In the genomic region with DNA sequence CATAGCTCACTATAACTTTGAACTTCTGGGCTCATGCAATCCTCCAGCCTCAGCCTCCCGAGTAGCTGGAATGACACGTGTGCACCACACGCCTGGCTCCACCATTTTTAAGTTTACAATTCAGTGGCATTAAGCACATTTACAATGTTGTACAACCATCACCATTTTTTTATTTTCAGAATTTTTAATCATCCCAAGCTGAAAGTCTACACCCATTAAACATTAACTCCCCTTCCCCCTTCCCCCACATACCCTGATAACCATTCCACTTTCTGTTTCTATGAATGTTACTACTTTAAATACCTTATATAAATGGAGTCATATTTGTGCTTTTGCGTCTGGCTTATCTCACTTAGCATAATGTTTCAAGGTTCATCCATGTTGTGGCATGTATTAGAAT, we compare ENCODE assay signal across 34 cellular contexts.
"Had no signal": no experiment of that assay in that cellular context is flagged by ENCODE, and none has a peak within 500 bp of the region (broad histone marks: within the 10 kb centered on the region; RNA-seq: fewer than 3 reads in every experiment).

No MANE protein-coding gene starts in this region.

- H3K4me3 ChIP-seq: adrenal gland, body of pancreas, breast epithelium had no signal

- H3K36me3 ChIP-seq: adrenal gland, breast epithelium had no signal

- H3K4me1 ChIP-seq: adrenal gland, body of pancreas, breast epithelium had no signal

- H3K27me3 ChIP-seq: adrenal gland, brain microvascular endothelial cell, breast epithelium had no signal

- FAIRE-seq: astrocyte, colon, TTC549 had no signal

- ATAC-seq: activated CD8-positive, alpha-beta T cell treated with anti-CD3 and anti-CD28 coated beads for 36 hours; activated naive CD4-positive, alpha-beta T cell treated with anti-CD3 and anti-CD28 coated beads, Interleukin-2, amount 50 U/mL, for 72 hours; activated T-cell treated with anti-CD3 and anti-CD28 coated beads, Interleukin-2, amount 50 U/mL, for 4 hours; activated T-cell treated with anti-CD3 and anti-CD28 coated beads, Interleukin-2, amount 50 U/mL, for 72 hours; activated T-helper 17 cell treated with anti-CD3 and anti-CD28 coated beads, Interleukin-2, amount 50 U/mL, for 72 hours; body of pancreas had no signal

- H3K9me3 ChIP-seq: adrenal gland, body of pancreas, breast epithelium had no signal

- DNase-seq: activated B cell treated with CpG ODN at 0.5 μM for 24 hours; activated CD4-positive, alpha-beta memory T cell treated with anti-CD3 and anti-CD28 coated beads for 36 hours; activated CD4-positive, alpha-beta T cell treated with anti-CD3 and anti-CD28 coated beads for 4 hours; activated CD4-positive, alpha-beta T cell treated with anti-CD3 and anti-CD28 coated beads, Interleukin-2, amount 10 ng/mL, durations not matched to agents 24 days and 14 days; activated CD4-positive, alpha-beta T cell treated with anti-CD3 and anti-CD28 coated beads, Interleukin-2, amount 50 U/mL, for 1 hour; activated CD4-positive, alpha-beta T cell treated with anti-CD3 and anti-CD28 coated beads, Interleukin-2, amount 50 U/mL, for 4 hours; activated CD4-positive, CD25-positive, alpha-beta regulatory T cell treated with anti-CD3 and anti-CD28 coated beads, Interleukin-2, amount 50 U/mL, for 72 hours; activated CD8-positive, alpha-beta memory T cell treated with anti-CD3 and anti-CD28 coated beads, Interleukin-2, amount 50 U/mL, for 4 hours; activated CD8-positive, alpha-beta T cell treated with anti-CD3 and anti-CD28 coated beads for 36 hours; activated effector memory CD4-positive, alpha-beta T cell treated with anti-CD3 and anti-CD28 coated beads, Interleukin-2, amount 50 U/mL, for 16 hours; activated gamma-delta T cell treated with Interleukin-2 at 50 U/mL for 16 hours; activated naive CD4-positive, alpha-beta T cell; activated naive CD4-positive, alpha-beta T cell treated with anti-CD3 and anti-CD28 coated beads for 36 hours; activated naive CD4-positive, alpha-beta T cell treated with anti-CD3 and anti-CD28 coated beads, Interleukin-2, amount 50 U/mL, for 16 hours; activated naive CD8-positive, alpha-beta T cell treated with anti-CD3 and anti-CD28 coated beads for 36 hours; activated T-cell treated with anti-CD3 and anti-CD28 coated beads for 4 hours; activated T-cell treated with anti-CD3 and anti-CD28 coated beads, Interleukin-2, amount 50 U/mL, for 1 hour; activated T-cell treated with anti-CD3 and anti-CD28 coated beads, Interleukin-2, amount 50 U/mL, for 4 hours; activated T-cell treated with anti-CD3 and anti-CD28 coated beads, Interleukin-2, amount 50 U/mL, for 72 hours; adrenal gland; amniotic stem cell; aorta; body of pancreas; brain microvascular endothelial cell; central memory CD4-positive, alpha-beta T cell; T-helper 2 cell; T-helper 9 cell had no signal

- H3K27ac ChIP-seq: adrenal gland, body of pancreas, brain microvascular endothelial cell, breast epithelium, VCaP had no signal
